ENCODE assay signal across 8 cellular contexts in the genomic region with DNA sequence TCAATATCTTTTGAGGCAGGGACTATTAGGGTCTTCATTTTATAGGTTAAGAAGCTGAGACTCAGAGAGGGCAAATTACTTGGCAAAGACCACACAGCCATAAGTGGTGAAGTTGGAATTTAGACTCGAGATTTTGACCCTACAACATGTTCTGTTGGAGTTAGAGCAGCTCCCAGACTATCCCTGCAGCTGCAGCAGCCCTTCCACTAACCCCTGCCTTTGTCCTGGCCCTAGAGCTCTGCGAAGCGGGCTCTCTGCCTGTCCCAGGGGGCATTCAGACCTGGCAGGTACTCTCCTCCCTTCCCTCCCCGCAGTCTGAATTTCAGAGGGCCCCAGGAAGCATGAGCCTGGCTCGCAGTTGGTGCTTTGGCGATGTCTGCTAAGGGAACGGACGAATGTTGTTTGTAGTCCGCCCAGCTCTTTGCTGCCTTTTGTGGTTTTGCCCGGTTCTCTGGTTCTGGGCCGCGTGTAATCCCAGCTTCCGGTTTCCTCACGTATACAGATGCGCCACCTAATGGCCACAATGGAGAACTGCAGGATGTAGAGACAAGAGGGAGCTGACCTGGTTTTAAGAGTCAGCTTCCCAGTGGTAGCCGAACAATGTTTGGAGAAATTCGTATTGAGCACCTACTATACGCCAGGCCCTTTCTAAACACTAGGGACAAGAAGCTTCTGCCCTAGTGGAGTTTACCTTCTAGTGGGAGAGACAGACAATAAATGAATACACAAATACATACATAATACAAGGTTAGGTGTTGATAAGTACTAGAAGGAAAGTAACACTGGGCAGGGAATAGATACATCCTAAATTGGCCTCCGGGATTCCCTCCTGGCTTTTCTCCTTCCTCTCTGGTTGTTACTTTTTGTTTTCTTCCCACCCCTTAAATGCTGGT.
DNase-seq lines count a peak whose midpoint lies in the region; ATAC-seq and TF ChIP-seq lines count a peak whose summit lies in the region.

No MANE protein-coding gene starts in this region.

- peak overlapping the region; percentile 53 for H3K4me3 Mint-ChIP-seq in activated T-helper 2 cell treated with anti-CD3 and anti-CD28 coated beads, Interferon-gamma antibody, Interleukin-2, Interleukin-4, amounts not matched to agents 10 μg/mL and 5 μg/mL and 100 μg/mL, durations not matched to agents 14 hours and 24 hours and 36 hours (ENCODE audit: low read depth)

- no peak for TF ChIP-seq POLR2A in stomach (IDR thresholded peaks at IDR 0.05)

- intact Hi-C loops in activated T-helper 2 cell treated with anti-CD3 and anti-CD28 coated beads, Interferon-gamma antibody, Interleukin-2, Interleukin-4, amounts not matched to agents 10 μg/mL and 5 μg/mL and 100 μg/mL, durations not matched to agents 14 hours and 24 hours and 36 hours (cut with micrococcal nuclease), result loop anchor here (1.0 to 2.0 kb wide), 3 partner anchors 14 to 170 kb away; no protein-coding TSS in a partner anchor
- intact Hi-C loops in stomach (cut with DNase I; ENCODE audit: low total_unique reads), result loop anchor here (5.0 kb wide), 1 partner anchor 33 kb away; no protein-coding TSS in a partner anchor

- H3K4me1 ChIP-seq in neuron (ENCODE audit: insufficient read depth, low read length) (peaks cover 2% of the 10 kb centered on the region), stomach (peaks cover 4 to 7% (median 5%) of the 10 kb centered on the region in 4 donors)

- H3K4me3 ChIP-seq in fibroblast of villous mesenchyme (ENCODE audit: low read depth, low read length) (peak overlapping the region; percentile 23), neuron (ENCODE audit: low read length) (peak overlapping the region; percentile 28), stomach (no peak overlapping the region)

- H3K27ac Mint-ChIP-seq in activated T-helper 2 cell treated with anti-CD3 and anti-CD28 coated beads, Interferon-gamma antibody, Interleukin-2, Interleukin-4, amounts not matched to agents 10 μg/mL and 5 μg/mL and 100 μg/mL, durations not matched to agents 14 hours and 24 hours and 36 hours, result peak overlapping the region; percentile 79

- peak; percentile 89 for TF ChIP-seq CTCF in RWPE1 (conservative IDR thresholded peaks at IDR 0.05; ENCODE audit: low read depth)
- TF ChIP-seq CTCF in fibroblast of villous mesenchyme (IDR thresholded peaks at IDR 0.05; ENCODE audit: insufficient read depth, low read depth, low read length), result peak; percentile 96
- peak in 6 of 7 experiments; percentile 82 to 98 (median 96) for TF ChIP-seq CTCF in stomach (IDR thresholded peaks at IDR 0.05)

- H3K4me1 Mint-ChIP-seq in activated T-helper 2 cell treated with anti-CD3 and anti-CD28 coated beads, Interferon-gamma antibody, Interleukin-2, Interleukin-4, amounts not matched to agents 10 μg/mL and 5 μg/mL and 100 μg/mL, durations not matched to agents 14 hours and 24 hours and 36 hours (ENCODE audit: low read depth), result peaks cover 16% of the 10 kb centered on the region

- DNase-seq in DMS53 treated with DMSO at 0.1 percent for 48 hours (lab: John Stamatoyannopoulos, UW; ENCODE audit: unreplicated experiment), result peak; percentile 76
- DNase-seq in LHCN-M2 (ENCODE audit: low read depth), result peak; percentile 84
- peak; percentile 89 for DNase-seq in RWPE1 (ENCODE audit: low spot score)
- DNase-seq in activated T-helper 2 cell treated with anti-CD3 and anti-CD28 coated beads, Interferon-gamma antibody, Interleukin-2, Interleukin-4, amounts not matched to agents 10 μg/mL and 5 μg/mL and 100 μg/mL, durations not matched to agents 14 hours and 24 hours and 36 hours (ENCODE audit: low spot score), result peak; percentile 66
- peak; percentile 89 for DNase-seq in fibroblast of villous mesenchyme (ENCODE audit: low read depth)
- peak; percentile 85 for DNase-seq in stomach

- H3K36me3 Mint-ChIP-seq in activated T-helper 2 cell treated with anti-CD3 and anti-CD28 coated beads, Interferon-gamma antibody, Interleukin-2, Interleukin-4, amounts not matched to agents 10 μg/mL and 5 μg/mL and 100 μg/mL, durations not matched to agents 14 hours and 24 hours and 36 hours (ENCODE audit: low read depth), result no peaks in the 10 kb centered on the region

- peaks cover 9% of the 10 kb centered on the region for H3K27me3 ChIP-seq in neuron (ENCODE audit: insufficient read depth, low read length)
- peaks cover 0 to 8% (median 0%) of the 10 kb centered on the region in 3 donors for H3K27me3 ChIP-seq in stomach

- H3K27ac ChIP-seq in RWPE1 (peak overlapping the region; percentile 44), stomach (peak overlapping the region in 4 of 5 donors; percentile 13 to 63 (median 44))

- CTCF ChIA-PET in RWPE1 (lab: Yijun Ruan, JAX), result interaction anchor here (0.5 to 3.1 kb wide), 30 partner anchors 11 to 1623 kb away, joined by 3 to 48 read pairs (median 4); no protein-coding TSS in a partner anchor

- H3K36me3 ChIP-seq in neuron (ENCODE audit: insufficient read depth, low read length) (no peaks in the 10 kb centered on the region), stomach (no peaks in the 10 kb centered on the region)

- peak; percentile 68 for ATAC-seq in GM21737 (IDR thresholded peaks at IDR 0.05; ENCODE audit: unreplicated experiment)

- TF ChIP-seq EP300 in stomach (IDR thresholded peaks at IDR 0.05), result no peak

- POLR2A ChIA-PET in RWPE1 (lab: Yijun Ruan, JAX; ENCODE audit: low non-redundant PET), result interaction anchor here (0.6 kb wide), 1 partner anchor 212 kb away, joined by 3 read pairs; the partner anchor contains the start of genes FOXRED1 and SRPRA

- WGBS in stomach, 5 donors, result 11 to 16% (median 13%) methylated on average over 19 of the region's 19 CpGs

- H3K9me3 ChIP-seq in neuron (ENCODE audit: low read length) (no peaks in the 10 kb centered on the region), stomach (no peaks in the 10 kb centered on the region)

- H2AFZ ChIP-seq in neuron (ENCODE audit: low read depth, low read length), result peak overlapping the region; percentile 93

- H3K27me3 Mint-ChIP-seq in activated T-helper 2 cell treated with anti-CD3 and anti-CD28 coated beads, Interferon-gamma antibody, Interleukin-2, Interleukin-4, amounts not matched to agents 10 μg/mL and 5 μg/mL and 100 μg/mL, durations not matched to agents 14 hours and 24 hours and 36 hours (ENCODE audit: low read depth), result no peaks in the 10 kb centered on the region

- no peaks in the 10 kb centered on the region for H3K9me3 Mint-ChIP-seq in activated T-helper 2 cell treated with anti-CD3 and anti-CD28 coated beads, Interferon-gamma antibody, Interleukin-2, Interleukin-4, amounts not matched to agents 10 μg/mL and 5 μg/mL and 100 μg/mL, durations not matched to agents 14 hours and 24 hours and 36 hours

Comparison
In these comparisons a context has a peak if more than half of its experiments do, and no peak if none do; other contexts are left out.
1. H3K4me3 ChIP-seq: peak in fibroblast of villous mesenchyme (single experiment) and neuron (single experiment); none in stomach (0 of 4).
2. Peak in every context shown above with its lines, with median percentiles within 50 percentile points of each other: DNase-seq and CTCF ChIP-seq.